ENCODE assay signal across 9 cellular contexts in the genomic region with DNA sequence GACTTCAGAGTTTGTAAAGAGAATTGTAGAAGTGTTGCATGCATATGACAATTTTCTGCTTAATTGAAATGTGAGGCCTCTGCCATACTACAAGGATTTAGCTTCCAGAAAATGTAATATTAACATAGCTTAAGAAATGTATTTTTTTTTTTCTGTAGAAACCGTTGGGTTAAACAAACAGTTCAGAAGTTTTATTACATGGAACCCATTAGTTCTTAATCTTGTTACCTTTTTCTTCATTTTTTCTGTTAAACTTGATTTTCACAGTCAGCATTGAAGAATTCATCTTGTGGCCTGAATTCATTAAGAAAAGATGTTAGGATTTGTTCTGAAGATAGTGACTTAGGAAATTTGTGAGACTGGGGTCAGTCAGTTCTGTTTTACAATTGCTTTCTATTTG. TPM values are rescaled to one million over a fixed set of nuclear protein-coding genes. Genes with fewer than 3 reads are reported as not detected.
DNase-seq lines count a peak whose midpoint lies in the region; ATAC-seq, FAIRE-seq and TF ChIP-seq lines count a peak whose summit lies in the region.
"Had no signal": no experiment of that assay in that cellular context is flagged by ENCODE, and none has a peak within 500 bp of the region (broad histone marks: within the 10 kb centered on the region; RNA-seq: fewer than 3 reads in every experiment).

No MANE protein-coding gene starts in this region.

- no peak overlapping the region for H2AFZ ChIP-seq in ACC112 (ENCODE audit: low read length, unreplicated experiment)

- no peak overlapping the region for H3K9ac ChIP-seq in HUES6 (ENCODE audit: low read length)

- no peaks in the 10 kb centered on the region for H3K9me3 ChIP-seq in HUES6 (ENCODE audit: control insufficient read depth, insufficient read depth, low read depth, low read length)

- TF ChIP-seq CTCF in MCF 10A (IDR thresholded peaks at IDR 0.05; ENCODE audit: unreplicated experiment) = no peak
- no peak for TF ChIP-seq CTCF in GM13977 (IDR thresholded peaks at IDR 0.05; ENCODE audit: extremely low read depth, insufficient read depth, missing control alignments)

- DNase-seq in MCF 10A (ENCODE audit: unreplicated experiment) (peak; percentile 30), naive B cell (no peak), frontal cortex (ENCODE audit: low spot score in 2 of 2) (no peak), GM13977 (ENCODE audit: low spot score) (no peak)
- DNase-seq: stimulated activated naive CD4-positive, alpha-beta T cell treated with Interleukin-2 at 50 U/mL for 16 hours had no signal

- peaks cover 17% of the 10 kb centered on the region for H3K4me1 Mint-ChIP-seq in MCF 10A (ENCODE audit: insufficient read depth, unreplicated experiment)
- H3K4me1 Mint-ChIP-seq in naive B cell = peaks cover 40 to 66% (median 52%) of the 10 kb centered on the region in 3 donors

- no peak overlapping the region for H3K27ac Mint-ChIP-seq in MCF 10A (ENCODE audit: low read depth, unreplicated experiment)
- peak overlapping the region in 3 of 6 donors; percentile 5 to 63 (median 53) for H3K27ac Mint-ChIP-seq in naive B cell

- H3K4me3 Mint-ChIP-seq in MCF 10A (ENCODE audit: unreplicated experiment) (peak overlapping the region; percentile 87), naive B cell (peak overlapping the region; percentile 64 to 97 (median 83))

- H3K4me3 ChIP-seq in ACC112 (ENCODE audit: low read depth, low read length) (peak overlapping the region; percentile 83), HUES6 (ENCODE audit: low read depth, low read length) (peak overlapping the region; percentile 80)

- no peak for FAIRE-seq in frontal cortex (lab: Jason Lieb, UNC)

- H3K27me3 Mint-ChIP-seq in MCF 10A (ENCODE audit: insufficient read depth, unreplicated experiment) (no peaks in the 10 kb centered on the region), naive B cell (no peaks in the 10 kb centered on the region)

- H3K9me3 Mint-ChIP-seq in MCF 10A (ENCODE audit: unreplicated experiment) (no peaks in the 10 kb centered on the region), naive B cell (no peaks in the 10 kb centered on the region)

- POLR2A ChIA-PET in MCF 10A (lab: Yijun Ruan, JAX) = interaction anchor here (0.7 to 2.7 kb wide), 12 partner anchors 12 to 1125 kb away, joined by 3 to 15 read pairs (median 4); a partner anchor contains a TSS

- H3K36me3 ChIP-seq in ACC112 (ENCODE audit: insufficient read depth, low read length) = no peaks in the 10 kb centered on the region
- H3K36me3 ChIP-seq in HUES6 (ENCODE audit: control insufficient read depth, insufficient read depth, low read length) = no peaks in the 10 kb centered on the region

- no TSS peak for BruUV-seq in MCF 10A (replicated peaks; lab: Mats Ljungman, UMichigan)

- peaks cover 91% of the 10 kb centered on the region for H3K79me2 ChIP-seq in ACC112 (ENCODE audit: control insufficient read depth, insufficient read depth, low read length, unreplicated experiment)

- in situ Hi-C loops in GM13977 (cut with MboI; ENCODE audit: low pct_unique_long_range_greater_than_20kb, low sequenced_read_pairs, unreplicated experiment) = loop anchor here (10.0 kb wide), 1 partner anchor 237 kb away; no protein-coding TSS in a partner anchor

- H3K36me3 Mint-ChIP-seq in MCF 10A (ENCODE audit: insufficient read depth, unreplicated experiment) = peaks cover 18% of the 10 kb centered on the region
- H3K36me3 Mint-ChIP-seq in naive B cell = peaks cover 0 to 7% of the 10 kb centered on the region in 2 donors

- ATAC-seq in naive B cell (ENCODE audit: low read depth in 2 of 2) (no peak), HG02588 (IDR thresholded peaks at IDR 0.05; ENCODE audit: unreplicated experiment) (no peak), GM19397 (IDR thresholded peaks at IDR 0.05; ENCODE audit: unreplicated experiment) (no peak)

- intact Hi-C loops in MCF 10A (cut with micrococcal nuclease) = no loop called here

- CTCF ChIA-PET in MCF 10A (lab: Yijun Ruan, JAX) = interaction anchor here (0.7 kb wide), 1 partner anchor 422 kb away, joined by 3 read pairs; no protein-coding TSS in a partner anchor

- H3K4me1 ChIP-seq in ACC112 (ENCODE audit: control insufficient read depth, insufficient read depth, low read length, unreplicated experiment) (peaks cover 28% of the 10 kb centered on the region), HUES6 (ENCODE audit: control insufficient read depth, insufficient read depth, low read length) (0 out of 2 replicates have a peak, but pooled peaks cover 6% of the 10 kb centered on the region)

- no peaks in the 10 kb centered on the region for H3K27me3 ChIP-seq in ACC112 (ENCODE audit: insufficient read depth, low read length)
- no peaks in the 10 kb centered on the region for H3K27me3 ChIP-seq in HUES6 (ENCODE audit: control insufficient read depth, insufficient read depth, low read length)

- H3K27ac ChIP-seq in ACC112 (ENCODE audit: low read depth, low read length) (no peak overlapping the region), HUES6 (ENCODE audit: low read depth, low read length) (no peak overlapping the region)

RNA-seq across cellular contexts. Expression of a gene that starts 4.9 kb away (rescaled TPM):
- 55.5 and 64.1 TPM in 2 replicates for total RNA-seq in MCF 10A (2022)
- 10 to 100 TPM; 34.1 to 53.4 (median 46.7) TPM for polyA plus RNA-seq in naive B cell (ENCODE audit: low read depth in 6 of 6)
- 212 TPM for total RNA-seq in frontal cortex

RNA-seq across cellular contexts. Expression of a gene that starts 4.9 kb away (rescaled TPM):
- total RNA-seq in MCF 10A (2022) (0.56 and 0.68 TPM in 2 replicates), frontal cortex (0.82 TPM)
- polyA plus RNA-seq in naive B cell (ENCODE audit: low read depth in 6 of 6) = under 1 TPM in 5 of 6 donors, not detected in 1; 0.09 to 0.55 (median 0.22) TPM

RNA-seq across cellular contexts. Expression of a gene that starts 50.3 kb away (rescaled TPM):
- total RNA-seq in MCF 10A (2022) (75.2 and 80.7 TPM in 2 replicates), frontal cortex (85.6 TPM)
- polyA plus RNA-seq in naive B cell (ENCODE audit: low read depth in 6 of 6) = 10 to 100 TPM; 21.1 to 32.2 (median 30.4) TPM
